ENCODE assay signal across 2 cellular contexts in the genomic region with DNA sequence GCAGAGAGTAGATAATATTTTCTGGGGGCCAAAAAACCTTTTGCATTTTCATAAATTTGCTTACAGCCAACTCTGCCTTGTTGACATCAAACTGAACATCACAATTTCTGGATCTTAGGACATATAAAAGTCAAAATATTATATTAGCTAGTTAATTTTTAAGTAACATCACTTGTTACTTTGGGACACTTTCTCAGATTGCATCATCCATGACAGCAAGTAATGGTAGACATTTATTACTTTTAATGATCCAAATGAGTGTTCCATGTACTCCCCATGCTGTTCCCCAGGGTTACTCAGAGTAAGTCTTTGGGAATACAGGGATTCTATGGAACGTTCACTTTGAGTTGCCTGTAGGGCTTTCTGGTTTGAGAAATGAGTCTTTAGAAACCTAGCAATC.
A peak's percentile ranks its signal among the peaks of the same experiment; 100 is the strongest.
TF ChIP-seq lines count a peak whose summit lies in the region.

No MANE protein-coding gene starts in this region.

TF ChIP-seq in K562, 482 proteins besides CTCF, POLR2A, EP300 and RAD21 (continued from another document):
- TF ChIP-seq, protein P1, sequence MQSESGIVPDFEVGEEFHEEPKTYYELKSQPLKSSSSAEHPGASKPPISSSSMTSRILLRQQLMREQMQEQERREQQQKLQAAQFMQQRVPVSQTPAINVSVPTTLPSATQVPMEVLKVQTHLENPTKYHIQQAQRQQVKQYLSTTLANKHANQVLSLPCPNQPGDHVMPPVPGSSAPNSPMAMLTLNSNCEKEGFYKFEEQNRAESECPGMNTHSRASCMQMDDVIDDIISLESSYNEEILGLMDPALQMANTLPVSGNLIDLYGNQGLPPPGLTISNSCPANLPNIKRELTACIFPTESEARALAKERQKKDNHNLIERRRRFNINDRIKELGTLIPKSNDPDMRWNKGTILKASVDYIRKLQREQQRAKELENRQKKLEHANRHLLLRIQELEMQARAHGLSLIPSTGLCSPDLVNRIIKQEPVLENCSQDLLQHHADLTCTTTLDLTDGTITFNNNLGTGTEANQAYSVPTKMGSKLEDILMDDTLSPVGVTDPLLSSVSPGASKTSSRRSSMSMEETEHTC (IDR thresholded peaks at IDR 0.05) = no peak
- TF ChIP-seq, protein P2, sequence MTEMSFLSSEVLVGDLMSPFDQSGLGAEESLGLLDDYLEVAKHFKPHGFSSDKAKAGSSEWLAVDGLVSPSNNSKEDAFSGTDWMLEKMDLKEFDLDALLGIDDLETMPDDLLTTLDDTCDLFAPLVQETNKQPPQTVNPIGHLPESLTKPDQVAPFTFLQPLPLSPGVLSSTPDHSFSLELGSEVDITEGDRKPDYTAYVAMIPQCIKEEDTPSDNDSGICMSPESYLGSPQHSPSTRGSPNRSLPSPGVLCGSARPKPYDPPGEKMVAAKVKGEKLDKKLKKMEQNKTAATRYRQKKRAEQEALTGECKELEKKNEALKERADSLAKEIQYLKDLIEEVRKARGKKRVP (CRISPR knock-in tag; IDR thresholded peaks at IDR 0.05) = peak; percentile 62; the same call in 1 of the 2 replicates
- peak; percentile 50; the same call in 1 of the 2 replicates for TF ChIP-seq CEBPB (tag; IDR thresholded peaks at IDR 0.05)
- no peak for TF ChIP-seq ZFX (CRISPR knock-in tag; IDR thresholded peaks at IDR 0.05)
- TF ChIP-seq L3MBTL2 (IDR thresholded peaks at IDR 0.05) = no peak
- no peak for TF ChIP-seq ZNF584 (CRISPR knock-in tag; IDR thresholded peaks at IDR 0.05; ENCODE audit: low read depth)
- TF ChIP-seq, protein P3, sequence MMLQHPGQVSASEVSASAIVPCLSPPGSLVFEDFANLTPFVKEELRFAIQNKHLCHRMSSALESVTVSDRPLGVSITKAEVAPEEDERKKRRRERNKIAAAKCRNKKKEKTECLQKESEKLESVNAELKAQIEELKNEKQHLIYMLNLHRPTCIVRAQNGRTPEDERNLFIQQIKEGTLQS (IDR thresholded peaks at IDR 0.05) = peak; percentile 48
- TF ChIP-seq, protein P3 (CRISPR knock-in tag; conservative IDR thresholded peaks at IDR 0.05) = no peak
- no peak for TF ChIP-seq CCNT2 (IDR thresholded peaks at IDR 0.05; ENCODE audit: borderline replicate concordance, extremely low read depth, insufficient read length, low read depth, low read length)
- no peak for TF ChIP-seq TCF7 (IDR thresholded peaks at IDR 0.05; ENCODE audit: borderline replicate concordance)
- TF ChIP-seq ARID2 (IDR thresholded peaks at IDR 0.05) = no peak
TF ChIP-seq in K562: peak in this region for 4.

TF ChIP-seq in H1, 55 proteins besides CTCF, POLR2A, EP300 and RAD21 (continued from another document):
- TF ChIP-seq, protein P4, sequence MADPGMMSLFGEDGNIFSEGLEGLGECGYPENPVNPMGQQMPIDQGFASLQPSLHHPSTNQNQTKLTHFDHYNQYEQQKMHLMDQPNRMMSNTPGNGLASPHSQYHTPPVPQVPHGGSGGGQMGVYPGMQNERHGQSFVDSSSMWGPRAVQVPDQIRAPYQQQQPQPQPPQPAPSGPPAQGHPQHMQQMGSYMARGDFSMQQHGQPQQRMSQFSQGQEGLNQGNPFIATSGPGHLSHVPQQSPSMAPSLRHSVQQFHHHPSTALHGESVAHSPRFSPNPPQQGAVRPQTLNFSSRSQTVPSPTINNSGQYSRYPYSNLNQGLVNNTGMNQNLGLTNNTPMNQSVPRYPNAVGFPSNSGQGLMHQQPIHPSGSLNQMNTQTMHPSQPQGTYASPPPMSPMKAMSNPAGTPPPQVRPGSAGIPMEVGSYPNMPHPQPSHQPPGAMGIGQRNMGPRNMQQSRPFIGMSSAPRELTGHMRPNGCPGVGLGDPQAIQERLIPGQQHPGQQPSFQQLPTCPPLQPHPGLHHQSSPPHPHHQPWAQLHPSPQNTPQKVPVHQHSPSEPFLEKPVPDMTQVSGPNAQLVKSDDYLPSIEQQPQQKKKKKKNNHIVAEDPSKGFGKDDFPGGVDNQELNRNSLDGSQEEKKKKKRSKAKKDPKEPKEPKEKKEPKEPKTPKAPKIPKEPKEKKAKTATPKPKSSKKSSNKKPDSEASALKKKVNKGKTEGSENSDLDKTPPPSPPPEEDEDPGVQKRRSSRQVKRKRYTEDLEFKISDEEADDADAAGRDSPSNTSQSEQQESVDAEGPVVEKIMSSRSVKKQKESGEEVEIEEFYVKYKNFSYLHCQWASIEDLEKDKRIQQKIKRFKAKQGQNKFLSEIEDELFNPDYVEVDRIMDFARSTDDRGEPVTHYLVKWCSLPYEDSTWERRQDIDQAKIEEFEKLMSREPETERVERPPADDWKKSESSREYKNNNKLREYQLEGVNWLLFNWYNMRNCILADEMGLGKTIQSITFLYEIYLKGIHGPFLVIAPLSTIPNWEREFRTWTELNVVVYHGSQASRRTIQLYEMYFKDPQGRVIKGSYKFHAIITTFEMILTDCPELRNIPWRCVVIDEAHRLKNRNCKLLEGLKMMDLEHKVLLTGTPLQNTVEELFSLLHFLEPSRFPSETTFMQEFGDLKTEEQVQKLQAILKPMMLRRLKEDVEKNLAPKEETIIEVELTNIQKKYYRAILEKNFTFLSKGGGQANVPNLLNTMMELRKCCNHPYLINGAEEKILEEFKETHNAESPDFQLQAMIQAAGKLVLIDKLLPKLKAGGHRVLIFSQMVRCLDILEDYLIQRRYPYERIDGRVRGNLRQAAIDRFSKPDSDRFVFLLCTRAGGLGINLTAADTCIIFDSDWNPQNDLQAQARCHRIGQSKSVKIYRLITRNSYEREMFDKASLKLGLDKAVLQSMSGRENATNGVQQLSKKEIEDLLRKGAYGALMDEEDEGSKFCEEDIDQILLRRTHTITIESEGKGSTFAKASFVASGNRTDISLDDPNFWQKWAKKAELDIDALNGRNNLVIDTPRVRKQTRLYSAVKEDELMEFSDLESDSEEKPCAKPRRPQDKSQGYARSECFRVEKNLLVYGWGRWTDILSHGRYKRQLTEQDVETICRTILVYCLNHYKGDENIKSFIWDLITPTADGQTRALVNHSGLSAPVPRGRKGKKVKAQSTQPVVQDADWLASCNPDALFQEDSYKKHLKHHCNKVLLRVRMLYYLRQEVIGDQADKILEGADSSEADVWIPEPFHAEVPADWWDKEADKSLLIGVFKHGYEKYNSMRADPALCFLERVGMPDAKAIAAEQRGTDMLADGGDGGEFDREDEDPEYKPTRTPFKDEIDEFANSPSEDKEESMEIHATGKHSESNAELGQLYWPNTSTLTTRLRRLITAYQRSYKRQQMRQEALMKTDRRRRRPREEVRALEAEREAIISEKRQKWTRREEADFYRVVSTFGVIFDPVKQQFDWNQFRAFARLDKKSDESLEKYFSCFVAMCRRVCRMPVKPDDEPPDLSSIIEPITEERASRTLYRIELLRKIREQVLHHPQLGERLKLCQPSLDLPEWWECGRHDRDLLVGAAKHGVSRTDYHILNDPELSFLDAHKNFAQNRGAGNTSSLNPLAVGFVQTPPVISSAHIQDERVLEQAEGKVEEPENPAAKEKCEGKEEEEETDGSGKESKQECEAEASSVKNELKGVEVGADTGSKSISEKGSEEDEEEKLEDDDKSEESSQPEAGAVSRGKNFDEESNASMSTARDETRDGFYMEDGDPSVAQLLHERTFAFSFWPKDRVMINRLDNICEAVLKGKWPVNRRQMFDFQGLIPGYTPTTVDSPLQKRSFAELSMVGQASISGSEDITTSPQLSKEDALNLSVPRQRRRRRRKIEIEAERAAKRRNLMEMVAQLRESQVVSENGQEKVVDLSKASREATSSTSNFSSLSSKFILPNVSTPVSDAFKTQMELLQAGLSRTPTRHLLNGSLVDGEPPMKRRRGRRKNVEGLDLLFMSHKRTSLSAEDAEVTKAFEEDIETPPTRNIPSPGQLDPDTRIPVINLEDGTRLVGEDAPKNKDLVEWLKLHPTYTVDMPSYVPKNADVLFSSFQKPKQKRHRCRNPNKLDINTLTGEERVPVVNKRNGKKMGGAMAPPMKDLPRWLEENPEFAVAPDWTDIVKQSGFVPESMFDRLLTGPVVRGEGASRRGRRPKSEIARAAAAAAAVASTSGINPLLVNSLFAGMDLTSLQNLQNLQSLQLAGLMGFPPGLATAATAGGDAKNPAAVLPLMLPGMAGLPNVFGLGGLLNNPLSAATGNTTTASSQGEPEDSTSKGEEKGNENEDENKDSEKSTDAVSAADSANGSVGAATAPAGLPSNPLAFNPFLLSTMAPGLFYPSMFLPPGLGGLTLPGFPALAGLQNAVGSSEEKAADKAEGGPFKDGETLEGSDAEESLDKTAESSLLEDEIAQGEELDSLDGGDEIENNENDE (IDR thresholded peaks at IDR 0.05; ENCODE audit: insufficient replicate concordance, low read length) = no peak
- TF ChIP-seq YY1 (IDR thresholded peaks at IDR 0.05; ENCODE audit: low read depth, low read length) (no peak), HDAC2 (IDR thresholded peaks at IDR 0.05; ENCODE audit: borderline replicate concordance in 1 of 2, low read depth in 2 of 2, low read length in 2 of 2) (no peak)
